In genomic region chr1:30721311-30722174, GRCh38 we compare ENCODE assay signal across 20 cellular contexts. TPM values are rescaled to one million over a fixed set of nuclear protein-coding genes. Genes with fewer than 3 reads are reported as not detected.
DNase-seq lines count a peak whose midpoint lies in the region; FAIRE-seq and TF ChIP-seq lines count a peak whose summit lies in the region.
"Had no signal": no experiment of that assay in that cellular context is flagged by ENCODE, and none has a peak within 500 bp of the region (broad histone marks: within the 10 kb centered on the region; RNA-seq: fewer than 3 reads in every experiment).

No MANE protein-coding gene starts in this region.

- no peak overlapping the region for H3K56ac ChIP-seq in H1 (replicated peaks; ENCODE audit: insufficient read length, low read depth, low read length)

- no peaks in the 10 kb centered on the region for H3K9me3 Mint-ChIP-seq in HFFc6
- H3K9me3 Mint-ChIP-seq: activated CD4-positive, alpha-beta T cell treated with anti-CD3 and anti-CD28 coated beads, Interleukin-2, amount 10 ng/mL, durations not matched to agents 7 days and 5 days; activated naive CD8-positive, alpha-beta T cell treated with anti-CD3 and anti-CD28 coated beads, Interleukin-2, amount 50 U/mL, for 24 hours; activated T-helper 2 cell treated with anti-CD3 and anti-CD28 coated beads, Interferon-gamma antibody, Interleukin-2, Interleukin-4, amounts not matched to agents 10 μg/mL and 5 μg/mL and 100 μg/mL, durations not matched to agents 14 hours and 24 hours and 36 hours; immature natural killer cell had no signal

- H3K79me2 ChIP-seq in H1 (ENCODE audit: control insufficient read depth in 1 of 2, insufficient read depth in 2 of 2, low read length in 2 of 2) = no peaks in the 10 kb centered on the region
- H3K79me2 ChIP-seq in osteoblast (ENCODE audit: insufficient read depth, low read length) = no peaks in the 10 kb centered on the region

- no peaks in the 10 kb centered on the region for H3K79me1 ChIP-seq in H1 (ENCODE audit: low read depth, low read length)

- peaks cover 57 to 86% (median 76%) of the 10 kb centered on the region in 10 experiments for H3K4me1 ChIP-seq in BLaER1 treated with 17β-estradiol and CSF1 and Interleukin-3, amounts not matched to agents 10 nM and 100 nM
- H3K4me1 ChIP-seq in H1 (replicated peaks in 1 of 4; ENCODE audit: control insufficient read depth in 3 of 4, insufficient read depth in 4 of 4, low read length in 3 of 4) = peaks cover 0 to 4% (median 1%) of the 10 kb centered on the region in 4 experiments; a peak in 4 of 7 replicates
- H3K4me1 ChIP-seq in osteoblast (ENCODE audit: insufficient read depth, low read length) = peaks cover 9% of the 10 kb centered on the region

- TF ChIP-seq CTCF in HFFc6 (IDR thresholded peaks at IDR 0.05) (0 out of 2 replicates have a peak, but pooled peaks have one; percentile 11), H1 (IDR thresholded peaks at IDR 0.05; ENCODE audit: control extremely low read depth in 1 of 3, insufficient read depth in 1 of 3, low read depth in 1 of 3, low read length in 3 of 3) (no peak), osteoblast (IDR thresholded peaks at IDR 0.05; ENCODE audit: extremely low read depth, low read depth, low read length) (no peak)

- peak overlapping the region; percentile 5 to 100 (median 58) for H3K4me2 ChIP-seq in BLaER1 treated with 17β-estradiol and CSF1 and Interleukin-3, amounts not matched to agents 10 nM and 100 nM
- H3K4me2 ChIP-seq in H1 (ENCODE audit: insufficient read depth in 1 of 2, low read depth in 2 of 2, low read length in 2 of 2) (no peak overlapping the region), osteoblast (ENCODE audit: insufficient read depth, low read length) (no peak overlapping the region)

- H3K36me3 Mint-ChIP-seq in HFFc6 (ENCODE audit: low read depth) = no peaks in the 10 kb centered on the region
- H3K36me3 Mint-ChIP-seq: brain had no signal

- peaks cover 0 to 45% (median 11%) of the 10 kb centered on the region in 11 experiments; a peak in 13 of 22 replicates for H4K20me1 ChIP-seq in BLaER1 treated with 17β-estradiol and CSF1 and Interleukin-3, amounts not matched to agents 10 nM and 100 nM
- H4K20me1 ChIP-seq in H1 (replicated peaks in 1 of 2; ENCODE audit: control insufficient read depth in 1 of 2, insufficient read depth in 2 of 2, low read length in 2 of 2) = no peaks in the 10 kb centered on the region
- H4K20me1 ChIP-seq in osteoblast (ENCODE audit: insufficient read depth, low read length) = peaks cover 13% of the 10 kb centered on the region

- POLR2A ChIA-PET in H1 (lab: Charles Lee; ENCODE audit: partially characterized antibody) = no interaction called here

- H3K36me3 ChIP-seq in BLaER1 treated with 17β-estradiol and CSF1 and Interleukin-3, amounts not matched to agents 10 nM and 100 nM = peaks cover 0 to 15% (median 0%) of the 10 kb centered on the region in 11 experiments; a peak in 2 of 22 replicates
- H3K36me3 ChIP-seq in H1 (ENCODE audit: control insufficient read depth in 2 of 4, insufficient read depth in 4 of 4, low read length in 3 of 4) (no peaks in the 10 kb centered on the region), osteoblast (ENCODE audit: insufficient read depth, low read length) (no peaks in the 10 kb centered on the region)

- 95% methylated on average over 31 of the region's 31 CpGs; no CpG with 5 or more reads in 1 of the 2 experiments for WGBS in H1 (ENCODE audit: extremely low coverage in 1 of 2, insufficient coverage in 1 of 2, insufficient read length in 1 of 2, insufficient replicate concordance in 2 of 2, low coverage in 1 of 2, low lambda C conversion rate in 2 of 2, missing lambda C conversion rate in 1 of 2), 2 experiments

- H2BK20ac ChIP-seq in H1 (ENCODE audit: low read length) = no peak overlapping the region

- H3K14ac ChIP-seq in H1 (ENCODE audit: insufficient read length) = no peak overlapping the region

- no peak overlapping the region for H4K91ac ChIP-seq in H1 (replicated peaks; ENCODE audit: insufficient read length, low read length)

- peak overlapping the region; percentile 61; the same call in 1 of the 2 replicates for H2BK15ac ChIP-seq in H1 (ENCODE audit: low read length)

- no peak overlapping the region for H4K8ac ChIP-seq in H1 (ENCODE audit: extremely low read depth, insufficient read depth, low read length)

- no peak overlapping the region for H2BK12ac ChIP-seq in H1 (ENCODE audit: low read depth, low read length)

- TF ChIP-seq RAD21 in H1 (IDR thresholded peaks at IDR 0.05 in 1 of 2, conservative IDR thresholded peaks at IDR 0.05 in 1 of 2; ENCODE audit: low read depth in 2 of 2, low read length in 2 of 2) = no peak

- no peak overlapping the region for H2AFZ ChIP-seq in H1 (ENCODE audit: low read length)
- H2AFZ ChIP-seq in osteoblast (ENCODE audit: low read length) = no peak overlapping the region

- H3K27ac Mint-ChIP-seq in HFFc6 = no peak overlapping the region
- H3K27ac Mint-ChIP-seq: activated CD4-positive, alpha-beta T cell treated with anti-CD3 and anti-CD28 coated beads, Interleukin-2, amount 10 ng/mL, durations not matched to agents 7 days and 5 days; activated naive CD8-positive, alpha-beta T cell treated with anti-CD3 and anti-CD28 coated beads, Interleukin-2, amount 50 U/mL, for 24 hours; activated T-helper 2 cell treated with anti-CD3 and anti-CD28 coated beads, Interferon-gamma antibody, Interleukin-2, Interleukin-4, amounts not matched to agents 10 μg/mL and 5 μg/mL and 100 μg/mL, durations not matched to agents 14 hours and 24 hours and 36 hours had no signal

- no peaks in the 10 kb centered on the region for H3K27me3 ChIP-seq in BLaER1 treated with 17β-estradiol and CSF1 and Interleukin-3, amounts not matched to agents 10 nM and 100 nM
- H3K27me3 ChIP-seq in H1 (replicated peaks in 1 of 4; ENCODE audit: control insufficient read depth in 3 of 4, extremely low read depth in 1 of 4, insufficient read depth in 3 of 4, low read length in 3 of 4) (no peaks in the 10 kb centered on the region; a peak in 1 of 7 replicates), osteoblast (ENCODE audit: insufficient read depth, low read length) (no peaks in the 10 kb centered on the region)

- CTCF ChIA-PET in H1 (lab: Charles Lee; ENCODE audit: partially characterized antibody) = interaction anchor here (0.6 to 55.1 kb wide), 11 partner anchors 9 to 462 kb away, joined by 3 to 1640 read pairs (median 25); partner anchors contain the start of genes LAPTM5 and SDC3

- H3K4me1 Mint-ChIP-seq in HFFc6 (ENCODE audit: low read depth) = peaks cover 11% of the 10 kb centered on the region

- peak overlapping the region in 6 of 11 experiments; percentile 4 to 50 (median 32); a peak in 5 of 22 replicates for H3K9ac ChIP-seq in BLaER1 treated with 17β-estradiol and CSF1 and Interleukin-3, amounts not matched to agents 10 nM and 100 nM
- no peak overlapping the region; a peak in 2 of 7 replicates for H3K9ac ChIP-seq in H1 (replicated peaks in 1 of 4; ENCODE audit: extremely low read depth in 1 of 4, low read depth in 3 of 4, low read length in 3 of 4)

- H3K23me2 ChIP-seq in H1 (ENCODE audit: low read depth, low read length) = peaks cover 6% of the 10 kb centered on the region; the same call in 1 of the 2 replicates

- H3K18ac ChIP-seq in H1 (ENCODE audit: extremely low read depth, low read length) = no peak overlapping the region

- H2BK120ac ChIP-seq in H1 (replicated peaks; ENCODE audit: low read depth, low read length) = no peak overlapping the region

- no peak for TF ChIP-seq EP300 in H1 (IDR thresholded peaks at IDR 0.05; ENCODE audit: borderline replicate concordance in 1 of 2, low read depth in 2 of 2, low read length in 2 of 2)

- H4K5ac ChIP-seq in H1 (ENCODE audit: insufficient read length, low read depth, low read length) = no peak overlapping the region

- peaks cover 10% of the 10 kb centered on the region for H3K27me3 Mint-ChIP-seq in HFFc6 (ENCODE audit: insufficient read depth)
- H3K27me3 Mint-ChIP-seq: activated CD4-positive, alpha-beta T cell treated with anti-CD3 and anti-CD28 coated beads, Interleukin-2, amount 10 ng/mL, durations not matched to agents 7 days and 5 days; activated naive CD8-positive, alpha-beta T cell treated with anti-CD3 and anti-CD28 coated beads, Interleukin-2, amount 50 U/mL, for 24 hours had no signal

- no peaks in the 10 kb centered on the region for H3K9me3 ChIP-seq in BLaER1 treated with 17β-estradiol and CSF1 and Interleukin-3, amounts not matched to agents 10 nM and 100 nM (replicated peaks in 1 of 11)
- H3K9me3 ChIP-seq in H1 (ENCODE audit: insufficient read depth in 2 of 2, low read depth in 1 of 2, low read length in 1 of 2) (peaks cover 0 to 3% of the 10 kb centered on the region in 2 experiments; a peak in 2 of 4 replicates), osteoblast (ENCODE audit: low read depth, low read length) (no peaks in the 10 kb centered on the region)

- no peak overlapping the region for H2AK5ac ChIP-seq in H1 (ENCODE audit: low read depth, low read length)

- TF ChIP-seq POLR2A in H1 (IDR thresholded peaks at IDR 0.05; ENCODE audit: control extremely low read depth in 1 of 2, low read depth in 2 of 2, low read length in 2 of 2) = no peak

- no peak overlapping the region for H3K27ac ChIP-seq in BLaER1 treated with 17β-estradiol and CSF1 and Interleukin-3, amounts not matched to agents 10 nM and 100 nM
- no peak overlapping the region for H3K27ac ChIP-seq in H1 (ENCODE audit: low read depth, low read length)
- H3K27ac ChIP-seq in osteoblast (ENCODE audit: low read depth, low read length) = no peak overlapping the region

- H2BK5ac ChIP-seq in H1 (ENCODE audit: low read depth, low read length) = no peak overlapping the region

- no peak for DNase-seq in HFFc6
- DNase-seq in H1 (ENCODE audit: low read depth in 1 of 2, low spot score in 2 of 2) = no peak
- DNase-seq in osteoblast (ENCODE audit: insufficient read length, low spot score, missing footprints) = peak; percentile 50
- DNase-seq in COLO829 (ENCODE audit: low spot score) = no peak
- no peak for DNase-seq in GDM1 (lab: John Stamatoyannopoulos, UW)
- DNase-seq in stimulated activated naive CD4-positive, alpha-beta T cell treated with Interleukin-2 at 50 U/mL for 16 hours (lab: John Stamatoyannopoulos, UW) = no peak
- DNase-seq: activated CD4-positive, alpha-beta T cell treated with anti-CD3 and anti-CD28 coated beads, Interleukin-2, amount 10 ng/mL, durations not matched to agents 7 days and 5 days; activated naive CD8-positive, alpha-beta T cell treated with anti-CD3 and anti-CD28 coated beads, Interleukin-2, amount 50 U/mL, for 24 hours; immature natural killer cell; Kasumi-1; left ventricle myocardium superior; NCI-H1092; occipital lobe; SHP77; T-helper 1 cell had no signal

- no peak overlapping the region for H3K4me3 ChIP-seq in BLaER1 treated with 17β-estradiol and CSF1 and Interleukin-3, amounts not matched to agents 10 nM and 100 nM
- H3K4me3 ChIP-seq in H1 (ENCODE audit: extremely low read depth in 1 of 4, insufficient read depth in 2 of 4, low read depth in 3 of 4, low read length in 4 of 4) (no peak overlapping the region), osteoblast (ENCODE audit: insufficient read depth, low read length) (no peak overlapping the region)

- no peak overlapping the region for H3K4ac ChIP-seq in H1 (replicated peaks; ENCODE audit: insufficient read length, low read depth, low read length)

- FAIRE-seq in H1 (lab: Jason Lieb, UNC) = no peak
- FAIRE-seq: endothelial cell of umbilical vein had no signal

- no peak overlapping the region for H3K23ac ChIP-seq in H1 (ENCODE audit: insufficient read length)

- no peak overlapping the region for H3K4me3 Mint-ChIP-seq in HFFc6
- H3K4me3 Mint-ChIP-seq: activated CD4-positive, alpha-beta T cell treated with anti-CD3 and anti-CD28 coated beads, Interleukin-2, amount 10 ng/mL, durations not matched to agents 7 days and 5 days; activated naive CD8-positive, alpha-beta T cell treated with anti-CD3 and anti-CD28 coated beads, Interleukin-2, amount 50 U/mL, for 24 hours had no signal

RNA-seq across cellular contexts. Expression of gene MATN1, which starts 1.8 kb away (rescaled TPM):
- total RNA-seq in HFFc6 (2021; fragmentation: NEBNext Ultra II Directional; extraction: Animal tissue kit (Norgen Biotek cat#: 25700)) = under 1 TPM in 1 of 6 experiments, not detected in 5; 0.06 TPM
- total RNA-seq in H1 (2021; fragmentation: NEBNext Ultra II Directional; extraction: Animal tissue kit (Norgen Biotek cat#: 25700)) = 0.11 and 0.28 TPM in 2 replicates
- 0.11 and 0.12 TPM in 2 replicates for polyA plus RNA-seq in H1 (2011; rRNA removed)
- 0.23 TPM for polyA plus RNA-seq in H1 (2011; cell fraction: cytosol; rRNA removed)
- polyA plus RNA-seq in H1 (2011; cell fraction: nucleus; rRNA removed) = 0.19 TPM
- polyA plus RNA-seq in H1 (2012, experiment 1 of 2) = 0.11 to 0.32 TPM (median 0.16 TPM) in 4 replicates
- not detected for polyA plus RNA-seq in H1 (2012, experiment 2 of 2)
- polyA plus RNA-seq in H1 (2013, experiment 1 of 2) = 0.08 TPM
- polyA plus RNA-seq in H1 (2013, experiment 2 of 2) = 0.11 TPM
- 0.13 and 0.24 TPM in 2 replicates for polyA minus RNA-seq in H1 (2011; rRNA and poly(A)+ RNA removed)
- polyA minus RNA-seq in H1 (2011; cell fraction: cytosol; rRNA and poly(A)+ RNA removed) = not detected
- not detected for polyA minus RNA-seq in H1 (2011; cell fraction: nucleus; rRNA and poly(A)+ RNA removed)
- under 0.01 TPM in 1 of 2 replicates, not detected in the other for total RNA-seq in osteoblast
- total RNA-seq: activated CD4-positive, alpha-beta T cell treated with anti-CD3 and anti-CD28 coated beads, Interleukin-2, amount 10 ng/mL, durations not matched to agents 7 days and 5 days; left ventricle myocardium superior; renal cortical epithelial cell had no signal
- polyA plus RNA-seq: immature natural killer cell had no signal

RNA-seq across cellular contexts. Expression of gene LAPTM5, which starts 36.0 kb away (rescaled TPM):
- under 1 TPM; 0.38 to 0.81 (median 0.63) TPM for total RNA-seq in HFFc6 (2021; fragmentation: NEBNext Ultra II Directional; extraction: Animal tissue kit (Norgen Biotek cat#: 25700))
- 0.37 and 0.52 TPM in 2 replicates for total RNA-seq in H1 (2021; fragmentation: NEBNext Ultra II Directional; extraction: Animal tissue kit (Norgen Biotek cat#: 25700))
- polyA plus RNA-seq in H1 (2011; rRNA removed) = 0.77 and 1.4 TPM in 2 replicates
- polyA plus RNA-seq in H1 (2011; cell fraction: cytosol; rRNA removed) = 0.83 TPM
- polyA plus RNA-seq in H1 (2011; cell fraction: nucleus; rRNA removed) = 0.46 TPM
- 0.39 to 0.60 TPM (median 0.52 TPM) in 3 of 4 replicates, not detected in the other for polyA plus RNA-seq in H1 (2012, experiment 1 of 2)
- 0.18 TPM for polyA plus RNA-seq in H1 (2012, experiment 2 of 2)
- 0.57 TPM for polyA plus RNA-seq in H1 (2013, experiment 1 of 2)
- 0.99 TPM for polyA plus RNA-seq in H1 (2013, experiment 2 of 2)
- 1.0 and 1.1 TPM in 2 replicates for polyA minus RNA-seq in H1 (2011; rRNA and poly(A)+ RNA removed)
- not detected for polyA minus RNA-seq in H1 (2011; cell fraction: cytosol; rRNA and poly(A)+ RNA removed)
- 0.30 TPM for polyA minus RNA-seq in H1 (2011; cell fraction: nucleus; rRNA and poly(A)+ RNA removed)
- total RNA-seq in osteoblast = 0.72 and 1.8 TPM in 2 replicates
- total RNA-seq: renal cortical epithelial cell had no signal

Comparison
In these comparisons a context has a peak if more than half of its experiments do, and no peak if none do; other contexts are left out.
1. H3K4me2 ChIP-seq: peak in BLaER1 treated with 17β-estradiol and CSF1 and Interleukin-3, amounts not matched to agents 10 nM and 100 nM (11 of 11); none in H1 (0 of 2) and osteoblast (single experiment).
2. H3K9ac ChIP-seq: peak in BLaER1 treated with 17β-estradiol and CSF1 and Interleukin-3, amounts not matched to agents 10 nM and 100 nM (6 of 11); none in H1 (0 of 4).